In the genomic region with DNA sequence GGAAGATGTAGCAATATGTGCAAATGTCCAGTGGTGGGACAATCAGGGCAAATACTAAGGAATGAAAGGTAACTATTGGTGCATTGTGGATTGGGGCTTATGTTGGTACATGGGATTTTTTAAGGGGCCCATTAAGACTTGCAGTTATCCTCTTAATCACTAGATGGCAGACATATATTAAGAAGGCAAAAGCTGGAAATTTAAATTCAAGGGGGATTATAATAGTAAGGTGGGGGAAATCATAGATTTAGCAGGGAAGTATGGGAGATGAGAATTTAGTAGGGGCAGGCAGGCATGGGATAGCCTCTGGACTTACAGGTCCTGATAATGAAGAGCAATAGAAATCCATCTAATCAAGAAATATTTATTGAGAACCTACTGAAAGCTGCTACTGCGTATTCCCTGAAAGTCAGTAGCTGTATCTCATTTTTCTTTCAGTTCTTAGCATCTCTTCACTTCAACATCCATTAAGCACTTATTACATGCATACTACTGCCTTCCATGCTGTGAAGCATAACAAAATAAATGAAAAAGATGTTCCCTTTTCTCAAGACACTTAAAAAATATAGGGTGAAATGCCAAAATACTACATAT, we compare ENCODE assay signal across 8 cellular contexts.
DNase-seq lines count a peak whose midpoint lies in the region; ATAC-seq and TF ChIP-seq lines count a peak whose summit lies in the region.

No MANE protein-coding gene starts in this region.

- no peak overlapping the region for H2AFZ ChIP-seq in DND-41 (ENCODE audit: low read depth, low read length)

- H3K4me3 Mint-ChIP-seq in T-helper 17 cell: no peak overlapping the region
- no peak overlapping the region for H3K4me3 Mint-ChIP-seq in activated T-cell treated with anti-CD3 and anti-CD28 coated beads, Interleukin-2, amount 50 U/mL, for 72 hours

- ATAC-seq in DND-41 (ENCODE audit: insufficient read depth, low read depth): peak; percentile 64; the same call in 2 of the 3 replicates
- peak; percentile 46 for ATAC-seq in HG02610 (IDR thresholded peaks at IDR 0.05; ENCODE audit: unreplicated experiment)
- peak; percentile 40 for ATAC-seq in T-helper 17 cell
- no peak for ATAC-seq in left lung
- no peak for ATAC-seq in GM18519 (IDR thresholded peaks at IDR 0.05; ENCODE audit: low FRiP score, unreplicated experiment)
- no peak for ATAC-seq in HG03571 (IDR thresholded peaks at IDR 0.05; ENCODE audit: unreplicated experiment)
- ATAC-seq in activated T-cell treated with anti-CD3 and anti-CD28 coated beads, Interleukin-2, amount 50 U/mL, for 72 hours (replicated peaks in 1 of 2): no peak

- H3K4me1 Mint-ChIP-seq in T-helper 17 cell: peaks cover 7% of the 10 kb centered on the region
- no peaks in the 10 kb centered on the region for H3K4me1 Mint-ChIP-seq in activated T-cell treated with anti-CD3 and anti-CD28 coated beads, Interleukin-2, amount 50 U/mL, for 72 hours (ENCODE audit: low read depth)

- H3K9me3 ChIP-seq in DND-41 (ENCODE audit: insufficient read depth, low read length, severe bottlenecking) (no peaks in the 10 kb centered on the region), T-helper 17 cell (ENCODE audit: control insufficient read depth, low read length, poor library complexity, severe bottlenecking) (no peaks in the 10 kb centered on the region), left lung (no peaks in the 10 kb centered on the region)

- no peaks in the 10 kb centered on the region for H3K79me2 ChIP-seq in DND-41 (ENCODE audit: insufficient read depth, low read length)

- intact Hi-C loops in left lung (cut with DNase I): no loop called here

- no peak for DNase-seq in DND-41
- no peak for DNase-seq in T-helper 17 cell
- no peak for DNase-seq in left lung
- DNase-seq in 8988T: no peak
- no peak for DNase-seq in activated T-cell treated with anti-CD3 and anti-CD28 coated beads, Interleukin-2, amount 50 U/mL, for 72 hours

- H3K27ac ChIP-seq in DND-41 (ENCODE audit: low read length) (no peak overlapping the region), left lung (no peak overlapping the region)

- peaks cover 3% of the 10 kb centered on the region for H3K36me3 Mint-ChIP-seq in T-helper 17 cell (ENCODE audit: low read depth)
- no peaks in the 10 kb centered on the region for H3K36me3 Mint-ChIP-seq in activated T-cell treated with anti-CD3 and anti-CD28 coated beads, Interleukin-2, amount 50 U/mL, for 72 hours (ENCODE audit: insufficient read depth in 2 of 2)

- H3K36me3 ChIP-seq in DND-41 (ENCODE audit: insufficient read depth, low read length) (no peaks in the 10 kb centered on the region; the same call in 1 of the 2 replicates), left lung (no peaks in the 10 kb centered on the region)

- no peak overlapping the region for H3K4me2 ChIP-seq in DND-41 (ENCODE audit: insufficient read depth, low read length)

- no peaks in the 10 kb centered on the region for H4K20me1 ChIP-seq in DND-41 (ENCODE audit: insufficient read depth, low read length)

- TF ChIP-seq CTCF in DND-41 (IDR thresholded peaks at IDR 0.05; ENCODE audit: borderline replicate concordance, extremely low read depth, low read length, poor library complexity, severe bottlenecking): peak; percentile 71
- peak; percentile 17 to 24 for TF ChIP-seq CTCF in left lung (IDR thresholded peaks at IDR 0.05)

- H3K9me3 Mint-ChIP-seq in activated T-cell treated with anti-CD3 and anti-CD28 coated beads, Interleukin-2, amount 50 U/mL, for 72 hours: no peaks in the 10 kb centered on the region

- no peak overlapping the region for H3K27ac Mint-ChIP-seq in T-helper 17 cell
- H3K27ac Mint-ChIP-seq in activated T-cell treated with anti-CD3 and anti-CD28 coated beads, Interleukin-2, amount 50 U/mL, for 72 hours: no peak overlapping the region

- H3K27me3 ChIP-seq in DND-41 (ENCODE audit: insufficient read depth, low read length, poor library complexity): no peaks in the 10 kb centered on the region
- no peaks in the 10 kb centered on the region for H3K27me3 ChIP-seq in left lung

- H3K27me3 Mint-ChIP-seq in T-helper 17 cell: no peaks in the 10 kb centered on the region
- H3K27me3 Mint-ChIP-seq in activated T-cell treated with anti-CD3 and anti-CD28 coated beads, Interleukin-2, amount 50 U/mL, for 72 hours (ENCODE audit: low read depth): no peaks in the 10 kb centered on the region

- H3K4me3 ChIP-seq in DND-41 (ENCODE audit: low read depth in 1 of 2, low read length in 2 of 2) (no peak overlapping the region), left lung (no peak overlapping the region)

- H3K9ac ChIP-seq in DND-41 (ENCODE audit: low read depth, low read length): no peak overlapping the region

- no peaks in the 10 kb centered on the region for H3K4me1 ChIP-seq in DND-41 (ENCODE audit: insufficient read depth, low read length)
- H3K4me1 ChIP-seq in left lung: no peaks in the 10 kb centered on the region

Comparison
In these comparisons a context has a peak if more than half of its experiments do, and no peak if none do; other contexts are left out.
1. ATAC-seq: peak in DND-41 (single experiment), HG02610 (single experiment) and T-helper 17 cell (single experiment); none in left lung (single experiment), GM18519 (single experiment), HG03571 (single experiment) and activated T-cell treated with anti-CD3 and anti-CD28 coated beads, Interleukin-2, amount 50 U/mL, for 72 hours (0 of 2).